ENCODE assay signal across 22 cellular contexts in genomic region chr10:24966962-24967361, GRCh38. TPM values are rescaled to one million over a fixed set of nuclear protein-coding genes. Genes with fewer than 3 reads are reported as not detected.
A peak's percentile ranks its signal among the peaks of the same experiment; 100 is the strongest.
DNase-seq lines count a peak whose midpoint lies in the region; FAIRE-seq and TF ChIP-seq lines count a peak whose summit lies in the region.
"Had no signal": no experiment of that assay in that cellular context is flagged by ENCODE, and none has a peak within 500 bp of the region (broad histone marks: within the 10 kb centered on the region; RNA-seq: fewer than 3 reads in every experiment).

No MANE protein-coding gene starts in this region.

- peak; percentile 62 for FAIRE-seq in HTR-8/SVneo (lab: Jason Lieb, UNC)
- FAIRE-seq: A204.1, G401.6, GM19239 had no signal

- POLR2A ChIA-PET in HEK293 (lab: Yijun Ruan, JAX) = no interaction called here

- 95% methylated on average over 5 of the region's 5 CpGs for WGBS in esophagus muscularis mucosa

- TF ChIP-seq CTCF in HEK293 (tag by site-specific recombination; IDR thresholded peaks at IDR 0.05) (no peak), esophagus muscularis mucosa (IDR thresholded peaks at IDR 0.05) (no peak), ascending aorta (IDR thresholded peaks at IDR 0.05) (no peak)

- no peak for TF ChIP-seq EP300 in esophagus muscularis mucosa (IDR thresholded peaks at IDR 0.05)

- no peak overlapping the region for H3K27ac ChIP-seq in HEK293 (ENCODE audit: extremely low read depth, low read depth, low read length)
- no peak overlapping the region for H3K27ac ChIP-seq in esophagus muscularis mucosa (replicated peaks in 1 of 4)
- H3K27ac ChIP-seq in ascending aorta = no peak overlapping the region
- H3K27ac ChIP-seq: BLaER1 had no signal

- H3K36me3 ChIP-seq in HEK293 (ENCODE audit: control insufficient read depth in 2 of 2, insufficient read depth in 1 of 2, low read length in 2 of 2) (no peaks in the 10 kb centered on the region), esophagus muscularis mucosa (no peaks in the 10 kb centered on the region), ascending aorta (no peaks in the 10 kb centered on the region)
- H3K36me3 ChIP-seq: BE2C, BLaER1 had no signal

- CTCF ChIA-PET in HEK293 (lab: Yijun Ruan, JAX) = no interaction called here

- no peak for DNase-seq in HTR-8/SVneo (ENCODE audit: insufficient read length, low spot score)
- DNase-seq in esophagus muscularis mucosa (ENCODE audit: extremely low spot score) = peak; percentile 80
- DNase-seq in ascending aorta (ENCODE audit: low spot score in 2 of 2) = no peak
- DNase-seq in DMS79 treated with DMSO at 0.1 percent for 48 hours (lab: John Stamatoyannopoulos, UW) = no peak
- DNase-seq: 8988T; ACHN; BE2C; C1 segment of cervical spinal cord; CD4-positive, alpha-beta memory T cell; CD4-positive, CD25-positive, alpha-beta regulatory T cell; CD8-positive, alpha-beta memory T cell; COR-L47; DMS 273 treated with DMSO at 0.1 percent for 48 hours; DMS153; DMS53; DMS79; GF-D8 had no signal

- TF ChIP-seq POLR2A in esophagus muscularis mucosa (IDR thresholded peaks at IDR 0.05; ENCODE audit: low read depth) = no peak

- H3K27me3 ChIP-seq in esophagus muscularis mucosa (no peaks in the 10 kb centered on the region), ascending aorta (no peaks in the 10 kb centered on the region)
- H3K27me3 ChIP-seq: BE2C, BLaER1 had no signal

- H3K4me3 ChIP-seq in HEK293 (ENCODE audit: low read depth, low read length) (no peak overlapping the region), esophagus muscularis mucosa (no peak overlapping the region), ascending aorta (no peak overlapping the region)
- H3K4me3 ChIP-seq: BLaER1 had no signal

- intact Hi-C loops in esophagus muscularis mucosa (cut with DNase I) (no loop called here), ascending aorta (cut with DNase I) (no loop called here)

- no peaks in the 10 kb centered on the region for H3K9me3 ChIP-seq in HEK293 (ENCODE audit: control insufficient read depth, insufficient read depth, low read depth, low read length)
- H3K9me3 ChIP-seq in esophagus muscularis mucosa = no peaks in the 10 kb centered on the region
- H3K9me3 ChIP-seq in ascending aorta = no peaks in the 10 kb centered on the region
- H3K9me3 ChIP-seq: BE2C, BLaER1 had no signal

- H3K4me1 ChIP-seq in HEK293 (ENCODE audit: control insufficient read depth, insufficient read depth, low read length) (no peaks in the 10 kb centered on the region), esophagus muscularis mucosa (peaks cover 0 to 5% (median 0%) of the 10 kb centered on the region in 4 donors), ascending aorta (no peaks in the 10 kb centered on the region)
- H3K4me1 ChIP-seq: BE2C, BLaER1 had no signal

TF ChIP-seq in HEK293, 187 proteins besides CTCF, POLR2A, EP300 and RAD21:
- no peak for TF ChIP-seq ZNF473 (tag by site-specific recombination; IDR thresholded peaks at IDR 0.05)
- TF ChIP-seq, protein P1, sequence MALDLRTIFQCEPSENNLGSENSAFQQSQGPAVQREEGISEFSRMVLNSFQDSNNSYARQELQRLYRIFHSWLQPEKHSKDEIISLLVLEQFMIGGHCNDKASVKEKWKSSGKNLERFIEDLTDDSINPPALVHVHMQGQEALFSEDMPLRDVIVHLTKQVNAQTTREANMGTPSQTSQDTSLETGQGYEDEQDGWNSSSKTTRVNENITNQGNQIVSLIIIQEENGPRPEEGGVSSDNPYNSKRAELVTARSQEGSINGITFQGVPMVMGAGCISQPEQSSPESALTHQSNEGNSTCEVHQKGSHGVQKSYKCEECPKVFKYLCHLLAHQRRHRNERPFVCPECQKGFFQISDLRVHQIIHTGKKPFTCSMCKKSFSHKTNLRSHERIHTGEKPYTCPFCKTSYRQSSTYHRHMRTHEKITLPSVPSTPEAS (tag by site-specific recombination; IDR thresholded peaks at IDR 0.05) = peak; percentile 82
- TF ChIP-seq SETDB1 (IDR thresholded peaks at IDR 0.05; ENCODE audit: insufficient read length, low read length) = no peak
- TF ChIP-seq ZBTB20 (tag by site-specific recombination; IDR thresholded peaks at IDR 0.05) = no peak
- no peak for TF ChIP-seq PRDM6 (tag by site-specific recombination; IDR thresholded peaks at IDR 0.05)
- TF ChIP-seq GLIS2 (tag by site-specific recombination; IDR thresholded peaks at IDR 0.05) = no peak

RNA-seq across cellular contexts. Expression of gene PRTFDC1, which starts 14.6 kb away (rescaled TPM):
- total RNA-seq in esophagus muscularis mucosa (1 to 10 TPM; 3.0 to 8.3 (median 4.3) TPM), ascending aorta (3.6 TPM)

RNA-seq across cellular contexts. Expression of gene ENKUR, which starts 49.0 kb away (rescaled TPM):
- under 1 TPM in 1 of 4 donors, not detected in 3; 0.17 TPM for total RNA-seq in esophagus muscularis mucosa
- not detected for total RNA-seq in ascending aorta
- total RNA-seq: CD4-positive, alpha-beta memory T cell; CD8-positive, alpha-beta memory T cell had no signal

RNA-seq across cellular contexts. Expression of gene THNSL1, which starts 49.5 kb away (rescaled TPM):
- total RNA-seq in esophagus muscularis mucosa (1 to 10 TPM in 1 of 4 donors, under 1 TPM in 3; 0.65 to 1.1 (median 0.75) TPM), ascending aorta (0.64 TPM)
